In the genomic region with DNA sequence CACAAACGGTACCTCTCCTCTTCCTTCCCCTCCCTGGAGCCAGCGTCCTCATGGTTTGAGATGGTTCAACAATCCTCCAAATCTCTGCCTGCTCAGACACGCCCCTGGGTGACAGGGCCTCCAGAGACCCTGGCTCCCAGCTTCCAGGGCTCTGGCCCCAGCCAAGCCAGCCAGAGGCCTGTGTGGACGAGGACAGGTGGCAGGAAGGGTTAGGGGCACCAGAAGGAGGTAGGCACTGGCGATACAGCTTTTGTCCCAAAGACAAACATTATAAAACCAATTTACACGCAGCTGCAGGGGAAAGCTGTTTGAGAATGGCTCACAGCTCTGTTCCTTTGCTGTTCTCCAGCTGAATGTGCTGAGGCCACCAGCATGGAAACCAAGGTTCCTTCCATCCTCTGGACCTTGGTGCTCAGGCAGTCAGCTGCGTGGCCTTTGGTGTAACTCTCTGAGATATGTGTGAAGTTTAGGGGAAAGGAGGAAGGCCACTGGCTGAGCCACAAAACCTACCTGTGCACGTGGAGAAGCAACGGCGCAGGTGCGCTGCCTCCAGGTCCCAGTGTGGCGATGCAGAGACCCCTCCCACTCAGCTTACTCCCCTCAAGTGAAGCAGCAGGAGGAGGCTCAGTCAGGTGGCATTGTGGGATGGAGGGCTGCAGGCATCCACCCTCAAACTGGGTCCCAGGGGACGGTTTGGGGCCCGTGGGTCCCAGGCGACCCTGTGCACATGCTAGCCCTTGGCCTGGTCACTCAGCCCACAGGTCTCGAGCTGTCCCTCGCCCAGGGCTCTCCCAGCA, we compare ENCODE assay signal across 3 cellular contexts.
TF ChIP-seq lines count a peak whose summit lies in the region.

No MANE protein-coding gene starts in this region.

TF ChIP-seq in IMR-90, 13 proteins besides CTCF, POLR2A, EP300 and RAD21:
- no peak for TF ChIP-seq MXI1 (IDR thresholded peaks at IDR 0.05; ENCODE audit: borderline replicate concordance, low read depth, low read length)
- no peak for TF ChIP-seq CEBPB (IDR thresholded peaks at IDR 0.05; ENCODE audit: low read depth, low read length)
- TF ChIP-seq MAFK (IDR thresholded peaks at IDR 0.05; ENCODE audit: low read depth, low read length) = no peak
- TF ChIP-seq, protein P1, sequence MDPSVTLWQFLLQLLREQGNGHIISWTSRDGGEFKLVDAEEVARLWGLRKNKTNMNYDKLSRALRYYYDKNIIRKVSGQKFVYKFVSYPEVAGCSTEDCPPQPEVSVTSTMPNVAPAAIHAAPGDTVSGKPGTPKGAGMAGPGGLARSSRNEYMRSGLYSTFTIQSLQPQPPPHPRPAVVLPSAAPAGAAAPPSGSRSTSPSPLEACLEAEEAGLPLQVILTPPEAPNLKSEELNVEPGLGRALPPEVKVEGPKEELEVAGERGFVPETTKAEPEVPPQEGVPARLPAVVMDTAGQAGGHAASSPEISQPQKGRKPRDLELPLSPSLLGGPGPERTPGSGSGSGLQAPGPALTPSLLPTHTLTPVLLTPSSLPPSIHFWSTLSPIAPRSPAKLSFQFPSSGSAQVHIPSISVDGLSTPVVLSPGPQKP (IDR thresholded peaks at IDR 0.05; ENCODE audit: borderline replicate concordance, low read depth, low read length) = no peak
- no peak for TF ChIP-seq NFE2L2 (IDR thresholded peaks at IDR 0.05; ENCODE audit: low read depth, low read length)
- no peak for TF ChIP-seq SMC3 (IDR thresholded peaks at IDR 0.05; ENCODE audit: low read depth, low read length)
- TF ChIP-seq BHLHE40 (IDR thresholded peaks at IDR 0.05; ENCODE audit: low read depth, low read length) = no peak
- TF ChIP-seq CHD1 (IDR thresholded peaks at IDR 0.05; ENCODE audit: low read depth, low read length) = no peak
- no peak for TF ChIP-seq MAZ (IDR thresholded peaks at IDR 0.05; ENCODE audit: borderline replicate concordance, low read depth, low read length)
- TF ChIP-seq RFX5 (IDR thresholded peaks at IDR 0.05; ENCODE audit: low read depth, low read length) = no peak
- TF ChIP-seq RCOR1 (IDR thresholded peaks at IDR 0.05; ENCODE audit: insufficient replicate concordance, low read length) = no peak
- no peak for TF ChIP-seq FOS (IDR thresholded peaks at IDR 0.05; ENCODE audit: low read depth, low read length)
- TF ChIP-seq, protein P2, sequence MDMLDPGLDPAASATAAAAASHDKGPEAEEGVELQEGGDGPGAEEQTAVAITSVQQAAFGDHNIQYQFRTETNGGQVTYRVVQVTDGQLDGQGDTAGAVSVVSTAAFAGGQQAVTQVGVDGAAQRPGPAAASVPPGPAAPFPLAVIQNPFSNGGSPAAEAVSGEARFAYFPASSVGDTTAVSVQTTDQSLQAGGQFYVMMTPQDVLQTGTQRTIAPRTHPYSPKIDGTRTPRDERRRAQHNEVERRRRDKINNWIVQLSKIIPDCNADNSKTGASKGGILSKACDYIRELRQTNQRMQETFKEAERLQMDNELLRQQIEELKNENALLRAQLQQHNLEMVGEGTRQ (IDR thresholded peaks at IDR 0.05; ENCODE audit: low read depth, low read length) = no peak

TF ChIP-seq in WTC11, 78 proteins besides CTCF, POLR2A, EP300 and RAD21:
- TF ChIP-seq, protein P3, sequence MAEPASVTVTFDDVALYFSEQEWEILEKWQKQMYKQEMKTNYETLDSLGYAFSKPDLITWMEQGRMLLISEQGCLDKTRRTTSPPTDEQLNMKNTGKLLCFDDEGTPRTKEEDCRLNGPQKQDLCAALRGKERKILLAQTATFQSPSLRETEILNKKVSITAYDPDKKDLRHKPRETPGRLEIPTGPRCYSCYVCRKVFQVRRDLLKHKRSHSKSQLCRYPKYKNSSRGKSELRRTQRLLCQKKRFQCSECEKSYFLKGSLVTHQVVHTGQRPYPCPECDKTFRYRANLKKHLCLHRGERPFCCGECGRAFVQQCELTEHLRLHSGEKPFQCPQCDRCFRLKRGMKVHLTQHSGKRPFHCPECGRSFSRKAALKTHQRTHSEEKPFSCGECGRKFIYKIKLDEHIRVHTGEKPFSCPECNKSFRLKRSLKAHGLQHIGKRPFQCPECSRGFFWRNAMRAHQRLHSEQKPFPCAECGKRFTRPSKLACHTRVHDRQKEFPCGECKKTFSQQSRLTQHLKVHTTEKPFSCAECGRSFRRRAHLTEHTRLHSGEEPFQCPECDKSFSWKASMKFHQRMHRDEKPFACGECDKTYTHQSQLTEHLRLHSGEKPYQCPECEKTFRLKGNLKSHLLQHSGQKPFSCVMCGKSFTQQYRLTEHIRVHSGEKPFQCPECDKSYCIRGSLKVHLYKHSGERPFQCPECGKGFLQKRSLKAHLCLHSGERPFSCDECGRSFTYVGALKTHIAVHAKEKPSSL (CRISPR knock-in tag; conservative IDR thresholded peaks at IDR 0.05) = no peak
- TF ChIP-seq SMAD4 (CRISPR knock-in tag; IDR thresholded peaks at IDR 0.05) (no peak), ESRRA (CRISPR knock-in tag; IDR thresholded peaks at IDR 0.05; ENCODE audit: borderline replicate concordance) (no peak), TP53 (CRISPR knock-in tag; IDR thresholded peaks at IDR 0.05) (no peak), MXD4 (CRISPR knock-in tag; IDR thresholded peaks at IDR 0.05; ENCODE audit: borderline replicate concordance) (no peak), NR3C1 (CRISPR knock-in tag; conservative IDR thresholded peaks at IDR 0.05; ENCODE audit: low read depth) (no peak), ZNF396 (CRISPR knock-in tag; IDR thresholded peaks at IDR 0.05; ENCODE audit: borderline replicate concordance) (no peak), NR2C2 (CRISPR knock-in tag; IDR thresholded peaks at IDR 0.05) (no peak), ZNF263 (CRISPR knock-in tag; IDR thresholded peaks at IDR 0.05; ENCODE audit: low read depth) (no peak), NFATC4 (CRISPR knock-in tag; IDR thresholded peaks at IDR 0.05) (no peak)
- TF ChIP-seq, protein P4, sequence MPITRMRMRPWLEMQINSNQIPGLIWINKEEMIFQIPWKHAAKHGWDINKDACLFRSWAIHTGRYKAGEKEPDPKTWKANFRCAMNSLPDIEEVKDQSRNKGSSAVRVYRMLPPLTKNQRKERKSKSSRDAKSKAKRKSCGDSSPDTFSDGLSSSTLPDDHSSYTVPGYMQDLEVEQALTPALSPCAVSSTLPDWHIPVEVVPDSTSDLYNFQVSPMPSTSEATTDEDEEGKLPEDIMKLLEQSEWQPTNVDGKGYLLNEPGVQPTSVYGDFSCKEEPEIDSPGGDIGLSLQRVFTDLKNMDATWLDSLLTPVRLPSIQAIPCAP (CRISPR knock-in tag; IDR thresholded peaks at IDR 0.05) = no peak

TF ChIP-seq in GM23338, 12 proteins besides CTCF, POLR2A, EP300 and RAD21:
- TF ChIP-seq, protein P5, sequence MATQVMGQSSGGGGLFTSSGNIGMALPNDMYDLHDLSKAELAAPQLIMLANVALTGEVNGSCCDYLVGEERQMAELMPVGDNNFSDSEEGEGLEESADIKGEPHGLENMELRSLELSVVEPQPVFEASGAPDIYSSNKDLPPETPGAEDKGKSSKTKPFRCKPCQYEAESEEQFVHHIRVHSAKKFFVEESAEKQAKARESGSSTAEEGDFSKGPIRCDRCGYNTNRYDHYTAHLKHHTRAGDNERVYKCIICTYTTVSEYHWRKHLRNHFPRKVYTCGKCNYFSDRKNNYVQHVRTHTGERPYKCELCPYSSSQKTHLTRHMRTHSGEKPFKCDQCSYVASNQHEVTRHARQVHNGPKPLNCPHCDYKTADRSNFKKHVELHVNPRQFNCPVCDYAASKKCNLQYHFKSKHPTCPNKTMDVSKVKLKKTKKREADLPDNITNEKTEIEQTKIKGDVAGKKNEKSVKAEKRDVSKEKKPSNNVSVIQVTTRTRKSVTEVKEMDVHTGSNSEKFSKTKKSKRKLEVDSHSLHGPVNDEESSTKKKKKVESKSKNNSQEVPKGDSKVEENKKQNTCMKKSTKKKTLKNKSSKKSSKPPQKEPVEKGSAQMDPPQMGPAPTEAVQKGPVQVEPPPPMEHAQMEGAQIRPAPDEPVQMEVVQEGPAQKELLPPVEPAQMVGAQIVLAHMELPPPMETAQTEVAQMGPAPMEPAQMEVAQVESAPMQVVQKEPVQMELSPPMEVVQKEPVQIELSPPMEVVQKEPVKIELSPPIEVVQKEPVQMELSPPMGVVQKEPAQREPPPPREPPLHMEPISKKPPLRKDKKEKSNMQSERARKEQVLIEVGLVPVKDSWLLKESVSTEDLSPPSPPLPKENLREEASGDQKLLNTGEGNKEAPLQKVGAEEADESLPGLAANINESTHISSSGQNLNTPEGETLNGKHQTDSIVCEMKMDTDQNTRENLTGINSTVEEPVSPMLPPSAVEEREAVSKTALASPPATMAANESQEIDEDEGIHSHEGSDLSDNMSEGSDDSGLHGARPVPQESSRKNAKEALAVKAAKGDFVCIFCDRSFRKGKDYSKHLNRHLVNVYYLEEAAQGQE (IDR thresholded peaks at IDR 0.05; ENCODE audit: unreplicated experiment) = no peak
- TF ChIP-seq JUNB (IDR thresholded peaks at IDR 0.05; ENCODE audit: unreplicated experiment) (no peak), ZNF331 (CRISPR knock-in tag; IDR thresholded peaks at IDR 0.05; ENCODE audit: low read depth) (no peak), CREB1 (CRISPR knock-in tag; IDR thresholded peaks at IDR 0.05; ENCODE audit: low read depth) (no peak), EZH2phosphoT487 (IDR thresholded peaks at IDR 0.05; ENCODE audit: unreplicated experiment) (no peak)
- TF ChIP-seq, protein P6, sequence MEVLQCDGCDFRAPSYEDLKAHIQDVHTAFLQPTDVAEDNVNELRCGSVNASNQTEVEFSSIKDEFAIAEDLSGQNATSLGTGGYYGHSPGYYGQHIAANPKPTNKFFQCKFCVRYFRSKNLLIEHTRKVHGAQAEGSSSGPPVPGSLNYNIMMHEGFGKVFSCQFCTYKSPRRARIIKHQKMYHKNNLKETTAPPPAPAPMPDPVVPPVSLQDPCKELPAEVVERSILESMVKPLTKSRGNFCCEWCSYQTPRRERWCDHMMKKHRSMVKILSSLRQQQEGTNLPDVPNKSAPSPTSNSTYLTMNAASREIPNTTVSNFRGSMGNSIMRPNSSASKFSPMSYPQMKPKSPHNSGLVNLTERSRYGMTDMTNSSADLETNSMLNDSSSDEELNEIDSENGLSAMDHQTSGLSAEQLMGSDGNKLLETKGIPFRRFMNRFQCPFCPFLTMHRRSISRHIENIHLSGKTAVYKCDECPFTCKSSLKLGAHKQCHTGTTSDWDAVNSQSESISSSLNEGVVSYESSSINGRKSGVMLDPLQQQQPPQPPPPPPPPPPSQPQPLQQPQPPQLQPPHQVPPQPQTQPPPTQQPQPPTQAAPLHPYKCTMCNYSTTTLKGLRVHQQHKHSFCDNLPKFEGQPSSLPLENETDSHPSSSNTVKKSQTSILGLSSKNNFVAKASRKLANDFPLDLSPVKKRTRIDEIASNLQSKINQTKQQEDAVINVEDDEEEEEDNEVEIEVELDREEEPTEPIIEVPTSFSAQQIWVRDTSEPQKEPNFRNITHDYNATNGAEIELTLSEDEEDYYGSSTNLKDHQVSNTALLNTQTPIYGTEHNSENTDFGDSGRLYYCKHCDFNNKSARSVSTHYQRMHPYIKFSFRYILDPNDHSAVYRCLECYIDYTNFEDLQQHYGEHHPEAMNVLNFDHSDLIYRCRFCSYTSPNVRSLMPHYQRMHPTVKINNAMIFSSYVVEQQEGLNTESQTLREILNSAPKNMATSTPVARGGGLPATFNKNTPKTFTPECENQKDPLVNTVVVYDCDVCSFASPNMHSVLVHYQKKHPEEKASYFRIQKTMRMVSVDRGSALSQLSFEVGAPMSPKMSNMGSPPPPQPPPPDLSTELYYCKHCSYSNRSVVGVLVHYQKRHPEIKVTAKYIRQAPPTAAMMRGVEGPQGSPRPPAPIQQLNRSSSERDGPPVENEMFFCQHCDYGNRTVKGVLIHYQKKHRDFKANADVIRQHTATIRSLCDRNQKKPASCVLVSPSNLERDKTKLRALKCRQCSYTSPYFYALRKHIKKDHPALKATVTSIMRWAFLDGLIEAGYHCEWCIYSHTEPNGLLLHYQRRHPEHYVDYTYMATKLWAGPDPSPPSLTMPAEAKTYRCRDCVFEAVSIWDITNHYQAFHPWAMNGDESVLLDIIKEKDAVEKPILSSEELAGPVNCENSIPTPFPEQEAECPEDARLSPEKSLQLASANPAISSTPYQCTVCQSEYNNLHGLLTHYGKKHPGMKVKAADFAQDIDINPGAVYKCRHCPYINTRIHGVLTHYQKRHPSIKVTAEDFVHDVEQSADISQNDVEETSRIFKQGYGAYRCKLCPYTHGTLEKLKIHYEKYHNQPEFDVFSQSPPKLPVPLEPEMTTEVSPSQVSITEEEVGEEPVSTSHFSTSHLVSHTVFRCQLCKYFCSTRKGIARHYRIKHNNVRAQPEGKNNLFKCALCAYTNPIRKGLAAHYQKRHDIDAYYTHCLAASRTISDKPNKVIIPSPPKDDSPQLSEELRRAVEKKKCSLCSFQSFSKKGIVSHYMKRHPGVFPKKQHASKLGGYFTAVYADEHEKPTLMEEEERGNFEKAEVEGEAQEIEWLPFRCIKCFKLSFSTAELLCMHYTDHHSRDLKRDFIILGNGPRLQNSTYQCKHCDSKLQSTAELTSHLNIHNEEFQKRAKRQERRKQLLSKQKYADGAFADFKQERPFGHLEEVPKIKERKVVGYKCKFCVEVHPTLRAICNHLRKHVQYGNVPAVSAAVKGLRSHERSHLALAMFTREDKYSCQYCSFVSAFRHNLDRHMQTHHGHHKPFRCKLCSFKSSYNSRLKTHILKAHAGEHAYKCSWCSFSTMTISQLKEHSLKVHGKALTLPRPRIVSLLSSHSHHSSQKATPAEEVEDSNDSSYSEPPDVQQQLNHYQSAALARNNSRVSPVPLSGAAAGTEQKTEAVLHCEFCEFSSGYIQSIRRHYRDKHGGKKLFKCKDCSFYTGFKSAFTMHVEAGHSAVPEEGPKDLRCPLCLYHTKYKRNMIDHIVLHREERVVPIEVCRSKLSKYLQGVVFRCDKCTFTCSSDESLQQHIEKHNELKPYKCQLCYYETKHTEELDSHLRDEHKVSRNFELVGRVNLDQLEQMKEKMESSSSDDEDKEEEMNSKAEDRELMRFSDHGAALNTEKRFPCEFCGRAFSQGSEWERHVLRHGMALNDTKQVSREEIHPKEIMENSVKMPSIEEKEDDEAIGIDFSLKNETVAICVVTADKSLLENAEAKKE (CRISPR knock-in tag; IDR thresholded peaks at IDR 0.05) = no peak
